ENCODE assay signal across 1 cellular context in genomic region chr13:20232556-20233277, GRCh38.
TF ChIP-seq lines count a peak whose summit lies in the region.

No MANE protein-coding gene starts in this region.

TF ChIP-seq in neural cell, 6 proteins besides CTCF, POLR2A, EP300 and RAD21:
- no peak for TF ChIP-seq REST (IDR thresholded peaks at IDR 0.05; ENCODE audit: borderline replicate concordance)
- no peak for TF ChIP-seq EZH2 (IDR thresholded peaks at IDR 0.05; ENCODE audit: borderline replicate concordance, insufficient read depth, low read length, poor library complexity, severe bottlenecking)
- no peak for TF ChIP-seq TAF1 (IDR thresholded peaks at IDR 0.05; ENCODE audit: low read depth)
- TF ChIP-seq POLR2AphosphoS5 (IDR thresholded peaks at IDR 0.05) = no peak
- no peak for TF ChIP-seq SMC3 (conservative IDR thresholded peaks at IDR 0.05; ENCODE audit: poor library complexity)
- no peak for TF ChIP-seq MXI1 (conservative IDR thresholded peaks at IDR 0.05; ENCODE audit: poor library complexity, severe bottlenecking)
